1 cellular context compared by ENCODE assay signal in the genomic region with DNA sequence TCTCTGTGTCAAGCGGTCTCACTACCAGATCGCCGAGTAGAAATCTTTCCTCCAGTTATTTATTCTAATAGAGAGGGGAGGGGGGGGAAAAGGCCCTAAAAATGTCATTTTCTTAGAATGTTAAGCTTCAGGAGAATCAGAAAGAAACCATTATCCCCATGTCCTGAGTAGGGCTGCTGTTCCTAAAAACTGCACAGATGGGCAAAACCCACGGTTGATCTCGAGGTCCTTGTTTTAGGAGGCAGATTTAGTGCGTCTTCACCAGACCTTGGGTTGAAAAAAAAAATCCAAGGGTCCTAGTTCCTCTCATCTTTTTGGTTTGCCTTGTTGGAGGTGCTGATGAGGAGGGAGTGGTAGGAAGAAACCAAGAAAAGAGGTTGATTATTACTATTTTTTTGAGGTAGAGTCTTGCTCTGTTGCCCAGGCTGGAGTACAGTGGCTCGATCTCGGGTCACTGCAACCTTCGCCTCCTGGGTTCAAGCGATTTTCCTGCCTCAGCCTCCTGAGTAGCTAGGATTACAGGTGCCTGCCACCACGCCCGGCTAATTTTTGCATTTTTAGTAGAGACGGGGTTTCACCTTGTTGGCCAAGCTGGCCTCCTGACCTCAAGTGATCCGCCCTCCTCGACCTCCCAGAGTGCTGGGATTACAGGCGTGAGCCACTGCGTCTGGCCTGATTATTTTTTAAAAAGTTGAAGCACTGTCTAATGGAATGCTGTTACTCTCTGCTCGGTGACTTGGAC.
TF ChIP-seq lines count a peak whose summit lies in the region.

No MANE protein-coding gene starts in this region.

TF ChIP-seq in K562, 482 proteins besides CTCF, POLR2A, EP300 and RAD21:
- TF ChIP-seq KDM1A (IDR thresholded peaks at IDR 0.05), result peak; percentile 28 to 36; a peak in 2 of 4 replicates
- peak; percentile 78 for TF ChIP-seq ZNF121 (CRISPR knock-in tag; conservative IDR thresholded peaks at IDR 0.05)
- peak; percentile 59 for TF ChIP-seq BCOR (IDR thresholded peaks at IDR 0.05)
- TF ChIP-seq CBFA2T2 (conservative IDR thresholded peaks at IDR 0.05), result no peak
